Comparison of ENCODE assay signal across 9 cellular contexts in genomic region chr19:14650161-14650560, GRCh38. TPM values are rescaled to one million over a fixed set of nuclear protein-coding genes. Genes with fewer than 3 reads are reported as not detected.
"Had no signal": no experiment of that assay in that cellular context is flagged by ENCODE, and none has a peak within 500 bp of the region (broad histone marks: within the 10 kb centered on the region; RNA-seq: fewer than 3 reads in every experiment).

No MANE protein-coding gene starts in this region.

- H3K9me3 Mint-ChIP-seq: IgD-negative memory B cell had no signal

- H3K27ac ChIP-seq: GM23248 had no signal

- DNase-seq: GM23248, GOT3, H7, KBM-7 had no signal

- ATAC-seq: HCT116 had no signal

- H2AFZ ChIP-seq: GM23248 had no signal

- H3K9ac ChIP-seq: GM23248 had no signal

- H3K4me1 ChIP-seq: HAP-1 had no signal

- H3K4me3 ChIP-seq: GM23248, HAP-1 had no signal

- H3K36me3 ChIP-seq: HAP-1 had no signal

- H3K9me3 ChIP-seq: HAP-1 had no signal

RNA-seq across cellular contexts. Expression of gene ADGRE3, which starts 24.5 kb away (rescaled TPM):
- total RNA-seq: GM23248, H4, H7, HT-29 had no signal
